Comparison of ENCODE assay signal across 15 cellular contexts in the genomic region with DNA sequence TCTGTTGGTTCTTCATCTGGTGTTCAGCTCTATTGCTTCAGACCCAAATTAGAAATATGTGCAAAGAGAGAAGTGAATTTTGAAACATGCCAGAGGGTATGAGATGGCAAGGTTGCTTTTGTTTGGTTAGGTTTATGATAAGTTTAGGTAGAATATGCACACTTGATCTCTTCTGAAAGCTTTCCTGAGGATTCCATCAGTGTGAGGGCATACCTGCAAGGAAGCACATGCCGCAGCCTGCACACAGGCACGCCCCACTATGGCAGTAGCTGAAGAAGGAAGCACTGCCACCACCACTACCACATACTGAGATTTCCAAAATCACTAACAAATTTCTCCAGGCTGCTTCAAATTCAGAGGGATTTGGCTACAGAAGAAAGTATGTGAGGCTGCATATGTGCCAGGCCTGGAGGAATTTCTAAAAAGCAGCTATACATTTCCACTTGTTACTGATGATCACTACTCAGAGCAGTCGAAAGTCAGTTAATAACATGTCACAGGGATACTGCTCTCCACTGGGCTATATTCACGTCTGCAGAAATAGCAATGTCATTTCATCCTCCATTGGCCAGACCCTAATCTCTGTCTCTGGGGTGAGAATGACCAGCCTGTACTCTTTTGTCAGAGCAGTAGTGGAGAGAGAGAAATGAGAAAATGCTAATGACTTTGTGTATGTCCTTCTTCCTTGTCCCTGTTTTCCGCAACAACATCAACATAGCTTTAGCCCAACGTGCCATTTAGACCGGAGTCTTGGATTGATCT.
"Had no signal": no experiment of that assay in that cellular context is flagged by ENCODE, and none has a peak within 500 bp of the region (broad histone marks: within the 10 kb centered on the region; RNA-seq: fewer than 3 reads in every experiment).

No MANE protein-coding gene starts in this region.

- H3K4me3 ChIP-seq: cardiac muscle cell, esophagus muscularis mucosa, lower lobe of right lung, skin epidermis, tibial artery, vagina had no signal

- H3K9me3 Mint-ChIP-seq: activated T-helper 2 cell treated with anti-CD3 and anti-CD28 coated beads, Interferon-gamma antibody, Interleukin-2, Interleukin-4, amounts not matched to agents 10 μg/mL and 5 μg/mL and 100 μg/mL, durations not matched to agents 14 hours and 24 hours and 36 hours; stimulated activated naive B cell treated with anti-CD40 and anti-IgM and Interleukin-4, amounts not matched to agents 10 μg/mL and 1 μg/mL and 100 μg/mL, for 72 hours had no signal

- DNase-seq: activated CD4-positive, alpha-beta T cell treated with anti-CD3 and anti-CD28 coated beads, Interleukin-2, amount 50 U/mL, for 1 hour; activated naive CD4-positive, alpha-beta T cell treated with anti-CD3 and anti-CD28 coated beads, Interleukin-2, amount 50 U/mL, for 16 hours; lower lobe of right lung; stimulated activated CD4-positive, alpha-beta T cell treated with anti-CD3 and anti-CD28 coated beads, Interleukin-15, amount 100 ng/mL, for 24 hours; stimulated activated CD4-positive, alpha-beta T cell treated with anti-CD3 and anti-CD28 coated beads, Interleukin-4, amount 100 ng/mL, for 1 hour; stimulated activated naive B cell treated with anti-CD40 and anti-IgM and Interleukin-4, amounts not matched to agents 10 μg/mL and 1 μg/mL and 100 μg/mL, for 72 hours; SW 1271; T-helper 9 cell; tibial artery had no signal

- H3K36me3 Mint-ChIP-seq: stimulated activated naive B cell treated with anti-CD40 and anti-IgM and Interleukin-4, amounts not matched to agents 10 μg/mL and 1 μg/mL and 100 μg/mL, for 72 hours had no signal

- ATAC-seq: activated CD4-positive, CD25-positive, alpha-beta regulatory T cell treated with anti-CD3 and anti-CD28 coated beads, Interleukin-2, amount 50 U/mL, for 24 hours; lower lobe of right lung; stimulated activated naive B cell treated with anti-CD40 and anti-IgM and Interleukin-4, amounts not matched to agents 10 μg/mL and 1 μg/mL and 100 μg/mL, for 72 hours had no signal

- H3K9me3 ChIP-seq: esophagus muscularis mucosa, lower lobe of right lung, tibial artery, vagina had no signal

- H3K4me1 Mint-ChIP-seq: stimulated activated naive B cell treated with anti-CD40 and anti-IgM and Interleukin-4, amounts not matched to agents 10 μg/mL and 1 μg/mL and 100 μg/mL, for 72 hours had no signal

- H3K36me3 ChIP-seq: lower lobe of right lung, tibial artery, vagina had no signal

- H3K27ac Mint-ChIP-seq: activated T-helper 2 cell treated with anti-CD3 and anti-CD28 coated beads, Interferon-gamma antibody, Interleukin-2, Interleukin-4, amounts not matched to agents 10 μg/mL and 5 μg/mL and 100 μg/mL, durations not matched to agents 14 hours and 24 hours and 36 hours; stimulated activated naive B cell treated with anti-CD40 and anti-IgM and Interleukin-4, amounts not matched to agents 10 μg/mL and 1 μg/mL and 100 μg/mL, for 72 hours had no signal

- H3K4me1 ChIP-seq: lower lobe of right lung, tibial artery, vagina had no signal

- H3K27me3 ChIP-seq: cardiac muscle cell, esophagus muscularis mucosa, tibial artery, vagina had no signal

- H3K27ac ChIP-seq: cardiac muscle cell, esophagus muscularis mucosa, lower lobe of right lung, skin epidermis, tibial artery, vagina had no signal

- H3K4me3 Mint-ChIP-seq: stimulated activated naive B cell treated with anti-CD40 and anti-IgM and Interleukin-4, amounts not matched to agents 10 μg/mL and 1 μg/mL and 100 μg/mL, for 72 hours had no signal
